16 cellular contexts compared by ENCODE assay signal in the genomic region with DNA sequence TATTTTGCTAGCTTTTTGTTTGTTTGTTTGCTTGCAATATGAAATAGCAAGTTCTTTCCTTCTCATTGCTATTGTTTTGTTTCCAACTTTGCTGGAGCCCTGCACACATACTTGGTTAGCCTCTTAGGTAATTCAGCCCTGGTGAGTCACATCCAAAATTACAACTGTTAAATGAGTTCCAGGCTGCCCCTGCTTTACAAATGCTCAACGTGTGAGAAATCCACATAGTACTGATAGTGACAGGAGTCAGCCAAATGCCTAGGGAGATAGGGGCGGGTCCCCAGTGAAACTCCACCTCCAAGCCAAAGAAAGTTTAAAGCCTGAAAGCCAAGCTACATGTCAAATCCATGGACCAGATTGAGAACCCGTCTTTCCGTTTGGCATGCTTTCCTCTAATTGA.
A peak's percentile ranks its signal among the peaks of the same experiment; 100 is the strongest.
DNase-seq lines count a peak whose midpoint lies in the region; ATAC-seq and TF ChIP-seq lines count a peak whose summit lies in the region.
"Had no signal": no experiment of that assay in that cellular context is flagged by ENCODE, and none has a peak within 500 bp of the region (broad histone marks: within the 10 kb centered on the region; RNA-seq: fewer than 3 reads in every experiment).

No MANE protein-coding gene starts in this region.

- H3K9me3 ChIP-seq in endodermal cell (ENCODE audit: control insufficient read depth, low read length) (peaks cover 14% of the 10 kb centered on the region), muscle layer of colon (ENCODE audit: low read length) (no peaks in the 10 kb centered on the region)
- H3K9me3 ChIP-seq: body of pancreas had no signal

- H3K9me3 Mint-ChIP-seq in endodermal cell, result peaks cover 14% of the 10 kb centered on the region

- no peak overlapping the region for H3K4me3 ChIP-seq in endodermal cell (ENCODE audit: low read length)
- no peak overlapping the region for H3K4me3 ChIP-seq in muscle layer of colon (ENCODE audit: low read depth in 1 of 2, low read length in 2 of 2)
- H3K4me3 ChIP-seq: body of pancreas, heart right ventricle, PC-9 had no signal

- no peak overlapping the region for H3K27ac ChIP-seq in endodermal cell (ENCODE audit: low read depth, low read length)
- H3K27ac ChIP-seq in muscle layer of colon (ENCODE audit: low read depth, low read length), result peak overlapping the region; percentile 3
- H3K27ac ChIP-seq: body of pancreas, heart right ventricle, PC-9 had no signal

- no peak overlapping the region for H3K27ac Mint-ChIP-seq in endodermal cell
- H3K27ac Mint-ChIP-seq: WTC11 had no signal

- H3K4me1 Mint-ChIP-seq in endodermal cell, result peaks cover 12% of the 10 kb centered on the region

- H3K9ac ChIP-seq in endodermal cell (ENCODE audit: extremely low read depth, low read length, poor library complexity, severe bottlenecking), result no peak overlapping the region
- no peak overlapping the region for H3K9ac ChIP-seq in muscle layer of colon (ENCODE audit: low read length)

- peaks cover 7% of the 10 kb centered on the region for H3K36me3 Mint-ChIP-seq in endodermal cell (ENCODE audit: low read depth)

- H3K4me1 ChIP-seq in endodermal cell (ENCODE audit: control insufficient read depth, insufficient read depth, low read length) (no peaks in the 10 kb centered on the region), muscle layer of colon (ENCODE audit: insufficient read depth, low read length) (peaks cover 43% of the 10 kb centered on the region)

- peaks cover 35% of the 10 kb centered on the region for H3K27me3 Mint-ChIP-seq in endodermal cell (ENCODE audit: insufficient read depth)

- no peak overlapping the region for H3K4me3 Mint-ChIP-seq in endodermal cell
- H3K4me3 Mint-ChIP-seq: WTC11 had no signal

- no peak for TF ChIP-seq CTCF in endodermal cell (conservative IDR thresholded peaks at IDR 0.05)

- DNase-seq in ELR (ENCODE audit: low read depth) (peak; percentile 16), NOMO-1 (lab: John Stamatoyannopoulos, UW; ENCODE audit: unreplicated experiment in 2 of 2) (peak; percentile 64 to 65), endodermal cell (peak; percentile 82), RKO (ENCODE audit: low spot score) (no peak), OCI-M1 (lab: John Stamatoyannopoulos, UW) (no peak)
- DNase-seq: activated effector memory CD4-positive, alpha-beta T cell treated with anti-CD3 and anti-CD28 coated beads, Interleukin-2, amount 50 U/mL, for 16 hours; body of pancreas; effector memory CD4-positive, alpha-beta T cell; heart right ventricle; left cardiac atrium; NCI-H1694 had no signal

- WGBS in endodermal cell (ENCODE audit: insufficient coverage in 1 of 2, insufficient read length in 1 of 2), 2 experiments, result 81 to 87% methylated on average over 4 of the region's 4 CpGs

- H3K27me3 ChIP-seq in endodermal cell (ENCODE audit: control insufficient read depth, insufficient read depth, low read length, poor library complexity, severe bottlenecking), result peaks cover 32% of the 10 kb centered on the region
- no peaks in the 10 kb centered on the region for H3K27me3 ChIP-seq in muscle layer of colon (ENCODE audit: control insufficient read depth in 1 of 2, insufficient read depth in 2 of 2, low read length in 2 of 2)
- H3K27me3 ChIP-seq: body of pancreas had no signal

- H3K36me3 ChIP-seq in endodermal cell (ENCODE audit: control insufficient read depth, insufficient read depth, low read length) (no peaks in the 10 kb centered on the region), muscle layer of colon (ENCODE audit: insufficient read depth, low read length) (no peaks in the 10 kb centered on the region)
- H3K36me3 ChIP-seq: heart right ventricle had no signal

- ATAC-seq in GM21526 (IDR thresholded peaks at IDR 0.05; ENCODE audit: low FRiP score, unreplicated experiment) (no peak), GM18519 (IDR thresholded peaks at IDR 0.05; ENCODE audit: low FRiP score, unreplicated experiment) (no peak)
- ATAC-seq: body of pancreas, left cardiac atrium, WTC11 had no signal

Comparison
In these comparisons a context has a peak if more than half of its experiments do, and no peak if none do; other contexts are left out.
1. DNase-seq: peak in ELR (single experiment), NOMO-1 (2 of 2) and endodermal cell (single experiment); none in RKO (single experiment) and OCI-M1 (single experiment).